In the genomic region with DNA sequence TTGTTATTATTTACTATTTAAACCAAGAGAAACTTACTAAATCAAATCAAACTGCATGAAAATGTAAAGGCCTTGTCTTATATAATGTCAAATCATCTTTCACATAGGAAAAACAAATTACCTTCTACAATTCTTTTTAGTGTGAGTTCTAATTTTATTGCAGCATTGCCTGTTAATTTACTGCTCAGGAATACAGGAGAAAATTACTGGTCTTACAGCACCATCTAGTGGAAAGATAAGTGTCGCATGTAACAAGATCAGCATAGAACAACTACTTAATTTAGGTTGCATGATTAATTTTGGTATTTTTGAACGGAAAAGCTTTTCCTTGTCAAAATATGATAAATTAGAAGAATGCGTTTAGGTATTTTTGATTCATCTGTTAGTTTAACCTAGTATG, we compare ENCODE assay signal across 9 cellular contexts.
DNase-seq lines count a peak whose midpoint lies in the region; ATAC-seq and TF ChIP-seq lines count a peak whose summit lies in the region.
"Had no signal": no experiment of that assay in that cellular context is flagged by ENCODE, and none has a peak within 500 bp of the region (broad histone marks: within the 10 kb centered on the region; RNA-seq: fewer than 3 reads in every experiment).

No MANE protein-coding gene starts in this region.

- H3K4me1 ChIP-seq in Panc1 (ENCODE audit: control insufficient read depth, insufficient read depth, low read length) (no peaks in the 10 kb centered on the region), neutrophil (ENCODE audit: control insufficient read depth in 1 of 2, insufficient read depth in 1 of 2, low read depth in 1 of 2, low read length in 1 of 2) (no peaks in the 10 kb centered on the region)

- BruUV-seq in Panc1 (replicated peaks; lab: Mats Ljungman, UMichigan) = no TSS peak

- DNase-seq in DMS114 treated with DMSO at 0.1 percent for 48 hours (lab: John Stamatoyannopoulos, UW; ENCODE audit: unreplicated experiment) (peak; percentile 75), Kasumi-1 (lab: John Stamatoyannopoulos, UW) (peak; percentile 73 to 81), Panc1 (ENCODE audit: low read depth, low spot score) (peak; percentile 72), epithelial cell of prostate (ENCODE audit: low read depth, low spot score) (peak; percentile 14)
- DNase-seq in effector CD8-positive, alpha-beta T cell (lab: John Stamatoyannopoulos, UW) = no peak
- no peak for DNase-seq in effector CD4-positive, alpha-beta T cell

- in situ Hi-C loops in Panc1 (cut with HindIII; ENCODE audit: low pct_unique_long_range_greater_than_20kb, low sequenced_read_pairs) = no loop called here

- TF ChIP-seq CTCF in Panc1 (IDR thresholded peaks at IDR 0.05) (peak; percentile 72; the same call in 1 of the 2 replicates), neutrophil (IDR thresholded peaks at IDR 0.05) (peak; percentile 11)

- CTCF ChIA-PET in Panc1 (lab: Charles Lee) = no interaction called here

- no peak overlapping the region for H3K27ac ChIP-seq in Panc1 (ENCODE audit: low read length)
- no peak overlapping the region for H3K27ac ChIP-seq in epithelial cell of prostate
- no peak overlapping the region for H3K27ac ChIP-seq in neutrophil

- H3K4me3 ChIP-seq in Panc1 (ENCODE audit: low read depth in 2 of 2, low read length in 2 of 2) (no peak overlapping the region), neutrophil (ENCODE audit: low read depth in 1 of 2, low read length in 1 of 2) (no peak overlapping the region)

- POLR2A ChIA-PET in Panc1 (lab: Charles Lee) = no interaction called here

- peak; percentile 76; the same call in 1 of the 2 replicates for ATAC-seq in Panc1
- ATAC-seq in HG02623 (IDR thresholded peaks at IDR 0.05; ENCODE audit: unreplicated experiment) = no peak
- ATAC-seq: naive thymus-derived CD8-positive, alpha-beta T cell had no signal

- H3K27me3 ChIP-seq in Panc1 (ENCODE audit: control insufficient read depth, insufficient read depth, low read length) = no peaks in the 10 kb centered on the region
- H3K27me3 ChIP-seq in neutrophil = no peaks in the 10 kb centered on the region

- no peaks in the 10 kb centered on the region for H3K36me3 ChIP-seq in Panc1 (ENCODE audit: control insufficient read depth, insufficient read depth, low read length)
- no peaks in the 10 kb centered on the region for H3K36me3 ChIP-seq in neutrophil

- intact Hi-C loops in Panc1 (cut with micrococcal nuclease; ENCODE audit: unreplicated experiment) = loop anchor here (2.0 to 10.0 kb wide), 3 partner anchors 243 to 465 kb away; no protein-coding TSS in a partner anchor

- no peaks in the 10 kb centered on the region for H3K9me3 ChIP-seq in Panc1 (ENCODE audit: control insufficient read depth, insufficient read depth, low read depth, low read length)
- H3K9me3 ChIP-seq in neutrophil = no peaks in the 10 kb centered on the region

Comparison
In these comparisons a context has a peak if more than half of its experiments do, and no peak if none do; other contexts are left out.
1. DNase-seq: peak in DMS114 treated with DMSO at 0.1 percent for 48 hours (single experiment), Kasumi-1 (2 of 2), Panc1 (single experiment) and epithelial cell of prostate (single experiment); none in effector CD8-positive, alpha-beta T cell (single experiment) and effector CD4-positive, alpha-beta T cell (single experiment).